8 cellular contexts compared by ENCODE assay signal in the genomic region with DNA sequence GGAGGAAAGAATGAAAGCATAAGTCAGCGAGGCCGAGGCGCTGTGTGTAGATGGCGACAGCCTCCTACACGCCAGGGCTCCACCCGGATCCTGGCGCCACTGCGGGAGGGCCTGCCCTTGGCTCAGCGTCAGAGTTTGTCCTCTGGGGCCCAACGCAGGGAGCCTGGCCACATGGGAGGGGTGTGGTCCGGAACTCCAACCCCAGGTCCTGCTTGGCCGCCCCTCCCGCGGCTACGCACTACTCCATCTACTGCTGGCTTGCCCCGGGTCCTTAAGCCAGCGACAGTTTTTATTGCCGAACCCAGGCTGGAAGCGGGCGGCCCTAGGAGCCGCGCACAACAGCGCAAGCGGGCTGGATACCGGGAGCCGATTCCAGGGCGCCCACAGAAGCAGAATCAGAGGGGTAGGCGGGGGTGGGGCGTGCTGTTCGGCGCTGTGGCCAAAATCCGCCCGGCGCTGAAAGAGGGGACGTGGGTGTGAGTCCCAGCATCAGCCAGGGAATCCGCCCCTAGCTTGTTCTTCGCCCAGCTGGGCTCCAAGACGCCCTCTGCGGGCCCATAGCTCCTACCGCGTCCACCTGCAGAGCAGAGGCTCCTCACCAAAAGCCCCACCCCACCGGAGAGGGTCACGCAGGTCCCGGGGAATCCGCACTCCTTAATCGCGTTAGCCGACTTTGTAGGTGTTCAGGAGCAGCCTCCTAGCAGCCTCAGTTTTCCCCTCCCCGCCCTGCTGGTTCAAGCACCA. TPM values are rescaled to one million over a fixed set of nuclear protein-coding genes. Genes with fewer than 3 reads are reported as not detected.
DNase-seq lines count a peak whose midpoint lies in the region; ATAC-seq and TF ChIP-seq lines count a peak whose summit lies in the region.

No MANE protein-coding gene starts in this region.

- H3K4me3 Mint-ChIP-seq in type B pancreatic cell, result peak overlapping the region; percentile 92

- H3K4me1 ChIP-seq in BLaER1 treated with 17β-estradiol and CSF1 and Interleukin-3, amounts not matched to agents 10 nM and 100 nM, result peaks cover 65 to 94% (median 90%) of the 10 kb centered on the region in 10 experiments
- peaks cover 0 to 48% of the 10 kb centered on the region in 2 donors for H3K4me1 ChIP-seq in muscle layer of duodenum (ENCODE audit: control insufficient read depth in 1 of 2, insufficient read depth in 2 of 2, low read length in 2 of 2)

- H3K36me3 Mint-ChIP-seq in type B pancreatic cell, result no peaks in the 10 kb centered on the region

- peak overlapping the region; percentile 96 to 100 (median 98) for H3K4me2 ChIP-seq in BLaER1 treated with 17β-estradiol and CSF1 and Interleukin-3, amounts not matched to agents 10 nM and 100 nM

- H3K27me3 Mint-ChIP-seq in type B pancreatic cell, result peaks cover 36% of the 10 kb centered on the region

- no peaks in the 10 kb centered on the region; a peak in 1 of 22 replicates for H3K27me3 ChIP-seq in BLaER1 treated with 17β-estradiol and CSF1 and Interleukin-3, amounts not matched to agents 10 nM and 100 nM
- peaks cover 4% of the 10 kb centered on the region for H3K27me3 ChIP-seq in muscle layer of duodenum (ENCODE audit: low read depth, low read length)

- peak overlapping the region; percentile 70 to 99 (median 96) for H3K9ac ChIP-seq in BLaER1 treated with 17β-estradiol and CSF1 and Interleukin-3, amounts not matched to agents 10 nM and 100 nM

- peak overlapping the region; percentile 85 for H3K27ac Mint-ChIP-seq in type B pancreatic cell

- peak; percentile 45 to 77 for DNase-seq in NCI-H526 (lab: John Stamatoyannopoulos, UW)
- peak; percentile 72 for DNase-seq in activated CD8-positive, alpha-beta memory T cell treated with anti-CD3 and anti-CD28 coated beads for 24 hours
- DNase-seq in erythroblast (lab: John Stamatoyannopoulos, UW), result peak; percentile 89
- DNase-seq in type B pancreatic cell (ENCODE audit: extremely low spot score, unreplicated experiment), result no peak
- DNase-seq in occipital lobe (lab: John Stamatoyannopoulos, UW), result no peak

- peak overlapping the region; percentile 46 to 79 (median 68) for H3K4me3 ChIP-seq in BLaER1 treated with 17β-estradiol and CSF1 and Interleukin-3, amounts not matched to agents 10 nM and 100 nM
- peak overlapping the region; percentile 46 to 60 for H3K4me3 ChIP-seq in muscle layer of duodenum (ENCODE audit: low read depth in 1 of 2, low read length in 2 of 2)

- no peaks in the 10 kb centered on the region for H3K9me3 ChIP-seq in BLaER1 treated with 17β-estradiol and CSF1 and Interleukin-3, amounts not matched to agents 10 nM and 100 nM (replicated peaks in 1 of 11)
- no peaks in the 10 kb centered on the region for H3K9me3 ChIP-seq in muscle layer of duodenum (ENCODE audit: control insufficient read depth in 1 of 2, low read length in 2 of 2)

- H4K20me1 ChIP-seq in BLaER1 treated with 17β-estradiol and CSF1 and Interleukin-3, amounts not matched to agents 10 nM and 100 nM, result no peaks in the 10 kb centered on the region

- H3K4me1 Mint-ChIP-seq in type B pancreatic cell (ENCODE audit: unreplicated experiment), result peaks cover 27% of the 10 kb centered on the region

- peak; percentile 62 for TF ChIP-seq POLR2A in erythroblast (IDR thresholded peaks at IDR 0.05; ENCODE audit: low read length)

- H3K36me3 ChIP-seq in BLaER1 treated with 17β-estradiol and CSF1 and Interleukin-3, amounts not matched to agents 10 nM and 100 nM, result no peaks in the 10 kb centered on the region
- no peaks in the 10 kb centered on the region for H3K36me3 ChIP-seq in muscle layer of duodenum (ENCODE audit: control insufficient read depth in 1 of 2, insufficient read depth in 2 of 2, low read length in 2 of 2)

- peak; percentile 37 for ATAC-seq in GM21619 (IDR thresholded peaks at IDR 0.05; ENCODE audit: unreplicated experiment)

- H3K9me3 Mint-ChIP-seq in type B pancreatic cell, result no peaks in the 10 kb centered on the region

- H3K27ac ChIP-seq in BLaER1 treated with 17β-estradiol and CSF1 and Interleukin-3, amounts not matched to agents 10 nM and 100 nM, result peak overlapping the region; percentile 38 to 99 (median 98); a peak in 21 of 22 replicates
- H3K27ac ChIP-seq in muscle layer of duodenum (ENCODE audit: low read length), result peak overlapping the region; percentile 23

- TF ChIP-seq CTCF in type B pancreatic cell (conservative IDR thresholded peaks at IDR 0.05), result peak; percentile 57

RNA-seq across cellular contexts. Expression of a gene that starts 4.5 kb away (rescaled TPM):
- total RNA-seq in type B pancreatic cell (ENCODE audit: low replicate concordance) (6.9 and 17.1 TPM in 2 replicates), occipital lobe (1.4 TPM)

RNA-seq across cellular contexts. Expression of a gene that starts 35.3 kb away (rescaled TPM):
- total RNA-seq in type B pancreatic cell (ENCODE audit: low replicate concordance), result 15.3 and 25.7 TPM in 2 replicates
- 44.0 TPM for total RNA-seq in occipital lobe

RNA-seq across cellular contexts. Expression of a gene that starts 35.4 kb away (rescaled TPM):
- total RNA-seq in type B pancreatic cell (ENCODE audit: low replicate concordance) (1.4 and 2.0 TPM in 2 replicates), occipital lobe (4.5 TPM)

Comparison
In these comparisons a context has a peak if more than half of its experiments do, and no peak if none do; other contexts are left out.
1. DNase-seq: peak in NCI-H526 (2 of 2), activated CD8-positive, alpha-beta memory T cell treated with anti-CD3 and anti-CD28 coated beads for 24 hours (single experiment) and erythroblast (2 of 2); none in type B pancreatic cell (single experiment) and occipital lobe (single experiment).